ENCODE assay signal across 9 cellular contexts in the genomic region with DNA sequence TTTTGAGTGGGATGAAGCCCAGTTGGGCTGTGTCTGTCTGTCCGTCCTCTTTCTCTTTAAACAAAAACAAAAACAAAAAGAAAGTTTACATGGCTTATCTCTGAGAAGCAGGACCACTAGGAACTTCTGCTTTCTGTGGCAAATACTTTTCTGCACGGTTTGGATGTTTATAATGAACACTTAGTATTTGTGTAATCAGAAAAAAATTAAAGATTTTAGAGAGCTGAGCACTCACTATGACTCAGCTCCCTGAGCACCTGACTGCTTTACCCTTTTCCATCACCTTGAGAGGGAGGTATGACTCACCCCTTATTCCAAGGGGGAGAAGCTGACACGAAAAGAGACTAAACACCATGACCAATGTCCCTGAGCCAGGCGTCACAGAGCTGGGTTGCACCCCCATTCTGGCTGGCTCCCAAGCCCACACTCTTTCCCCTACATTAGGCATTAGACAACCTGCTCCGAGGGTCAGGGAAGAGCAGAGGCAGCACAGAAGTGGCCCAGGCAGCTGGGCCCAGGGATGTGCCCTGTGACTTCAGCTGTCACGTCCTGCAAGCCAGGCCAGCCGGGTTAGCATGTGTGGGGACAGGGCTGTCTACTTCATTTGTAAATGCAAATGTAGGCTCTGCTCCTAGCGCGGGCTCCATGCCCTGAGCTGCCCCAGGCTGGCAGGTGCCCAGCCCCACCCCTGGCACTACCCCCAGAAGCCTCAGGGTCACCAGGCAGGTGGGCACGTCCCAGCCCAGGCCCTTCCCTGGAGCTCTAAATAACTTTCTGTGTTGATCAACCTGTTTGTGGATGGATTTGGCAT. TPM values are rescaled to one million over a fixed set of nuclear protein-coding genes. Genes with fewer than 3 reads are reported as not detected.
A peak's percentile ranks its signal among the peaks of the same experiment; 100 is the strongest.
DNase-seq lines count a peak whose midpoint lies in the region; ATAC-seq and TF ChIP-seq lines count a peak whose summit lies in the region.
"Had no signal": no experiment of that assay in that cellular context is flagged by ENCODE, and none has a peak within 500 bp of the region (broad histone marks: within the 10 kb centered on the region; RNA-seq: fewer than 3 reads in every experiment).

No MANE protein-coding gene starts in this region.

- peak; percentile 52 to 66 for ATAC-seq in activated T-cell treated with anti-CD3 and anti-CD28 coated beads, Interleukin-2, amount 50 U/mL, for 72 hours (replicated peaks in 1 of 2)
- no peak for ATAC-seq in GM19035 (IDR thresholded peaks at IDR 0.05; ENCODE audit: unreplicated experiment)
- no peak for ATAC-seq in HG03175 (IDR thresholded peaks at IDR 0.05; ENCODE audit: unreplicated experiment)
- no peak for ATAC-seq in HG02642 (IDR thresholded peaks at IDR 0.05; ENCODE audit: poor library complexity, unreplicated experiment)

- H3K9me3 Mint-ChIP-seq in activated T-cell treated with anti-CD3 and anti-CD28 coated beads, Interleukin-2, amount 50 U/mL, for 72 hours: no peaks in the 10 kb centered on the region

- peaks cover 15% of the 10 kb centered on the region for H3K4me1 ChIP-seq in HUES48 (ENCODE audit: control insufficient read depth, insufficient read depth, low read length)

- H3K27me3 ChIP-seq in HUES48 (ENCODE audit: control insufficient read depth, insufficient read depth, low read length): no peaks in the 10 kb centered on the region

- no peaks in the 10 kb centered on the region for H3K9me3 ChIP-seq in HUES48 (ENCODE audit: control insufficient read depth, insufficient read depth, low read length)
- H3K9me3 ChIP-seq: SJSA1 had no signal

- POLR2A ChIA-PET in AG04449 (lab: Yijun Ruan, JAX): no interaction called here

- H3K27ac Mint-ChIP-seq in activated T-cell treated with anti-CD3 and anti-CD28 coated beads, Interleukin-2, amount 50 U/mL, for 72 hours: no peak overlapping the region

- peak overlapping the region; percentile 67 for H3K27ac ChIP-seq in HUES48 (ENCODE audit: low read depth, low read length)
- H3K27ac ChIP-seq: SJSA1 had no signal

- H3K36me3 ChIP-seq in HUES48 (ENCODE audit: control insufficient read depth, insufficient read depth, low read length): no peaks in the 10 kb centered on the region
- H3K36me3 ChIP-seq: SJSA1 had no signal

- peaks cover 3% of the 10 kb centered on the region for H3K27me3 Mint-ChIP-seq in activated T-cell treated with anti-CD3 and anti-CD28 coated beads, Interleukin-2, amount 50 U/mL, for 72 hours (ENCODE audit: low read depth)

- H3K4me3 ChIP-seq in AG04449 (ENCODE audit: low read depth, low read length) (no peak overlapping the region), HUES48 (ENCODE audit: low read depth, low read length) (no peak overlapping the region)
- H3K4me3 ChIP-seq: SJSA1 had no signal

- no peak overlapping the region for H3K4me3 Mint-ChIP-seq in activated T-cell treated with anti-CD3 and anti-CD28 coated beads, Interleukin-2, amount 50 U/mL, for 72 hours

- no peak for TF ChIP-seq CTCF in AG04449 (IDR thresholded peaks at IDR 0.05; ENCODE audit: insufficient read depth, low read length, missing control alignments)

- no peaks in the 10 kb centered on the region for H3K36me3 Mint-ChIP-seq in activated T-cell treated with anti-CD3 and anti-CD28 coated beads, Interleukin-2, amount 50 U/mL, for 72 hours (ENCODE audit: insufficient read depth in 2 of 2)

- no peak overlapping the region for H3K9ac ChIP-seq in HUES48 (ENCODE audit: low read depth, low read length)

- H3K4me1 Mint-ChIP-seq in activated T-cell treated with anti-CD3 and anti-CD28 coated beads, Interleukin-2, amount 50 U/mL, for 72 hours (ENCODE audit: low read depth): peaks cover 7% of the 10 kb centered on the region

- DNase-seq in AG04449 (ENCODE audit: low read depth, low spot score): peak; percentile 7
- DNase-seq in activated T-cell treated with anti-CD3 and anti-CD28 coated beads, Interleukin-2, amount 50 U/mL, for 72 hours: no peak
- peak; percentile 91 for DNase-seq in kidney glomerular epithelial cell (lab: John Stamatoyannopoulos, UW)
- no peak for DNase-seq in activated CD4-positive, CD25-positive, alpha-beta regulatory T cell (lab: John Stamatoyannopoulos, UW)

- CTCF ChIA-PET in AG04449 (lab: Yijun Ruan, JAX): interaction anchor here (1.5 kb wide), 1 partner anchor 22 kb away, joined by 3 read pairs; no protein-coding TSS in a partner anchor

RNA-seq across cellular contexts. Expression of gene RAP1GAP, which starts 30.4 kb away (rescaled TPM):
- total RNA-seq in activated T-cell treated with anti-CD3 and anti-CD28 coated beads, Interleukin-2, amount 50 U/mL, for 72 hours: 1 to 10 TPM; 1.2 to 2.4 TPM

Comparison
In these comparisons a context has a peak if more than half of its experiments do, and no peak if none do; other contexts are left out.
1. DNase-seq: peak in AG04449 (single experiment) and kidney glomerular epithelial cell (single experiment); none in activated T-cell treated with anti-CD3 and anti-CD28 coated beads, Interleukin-2, amount 50 U/mL, for 72 hours (0 of 2) and activated CD4-positive, CD25-positive, alpha-beta regulatory T cell (0 of 4).
2. ATAC-seq: peak in activated T-cell treated with anti-CD3 and anti-CD28 coated beads, Interleukin-2, amount 50 U/mL, for 72 hours (2 of 2); none in GM19035 (single experiment), HG03175 (single experiment) and HG02642 (single experiment).